9 cellular contexts compared by ENCODE assay signal in the genomic region with DNA sequence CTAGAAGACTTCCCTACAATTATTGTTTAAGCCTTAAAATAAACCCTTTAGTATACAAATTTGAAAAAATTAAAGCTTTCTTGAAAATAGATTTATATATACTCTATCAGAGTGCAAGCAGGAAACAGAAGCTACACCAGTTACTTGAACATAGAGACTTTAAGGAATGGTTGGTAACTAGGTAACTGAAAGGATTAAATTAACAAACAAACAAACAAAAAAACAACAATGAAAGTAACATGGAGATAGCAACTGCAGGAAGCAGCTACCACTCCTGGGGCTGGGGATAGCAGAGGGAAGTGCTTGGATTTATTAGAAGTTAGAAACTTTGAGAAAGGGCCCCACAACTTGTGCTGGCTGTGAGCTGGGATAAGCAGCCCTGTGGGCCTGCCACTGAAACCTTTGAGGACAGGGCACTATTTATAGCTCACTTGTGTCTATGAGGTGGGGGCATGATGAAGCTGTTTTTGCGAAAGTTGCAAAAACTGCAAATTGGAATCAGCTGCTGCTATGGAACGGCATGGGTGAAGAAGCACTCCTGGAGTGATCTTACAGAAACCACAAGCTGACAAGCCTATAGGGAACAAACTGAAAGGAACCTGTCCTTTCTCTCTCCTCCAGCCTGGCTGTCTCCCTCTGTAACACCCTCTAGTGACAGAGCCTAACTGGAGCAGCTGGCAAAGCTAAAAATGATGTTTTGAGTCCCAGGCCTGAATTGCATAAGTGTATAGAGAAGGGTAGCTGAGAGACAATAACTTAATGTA.
DNase-seq lines count a peak whose midpoint lies in the region; ATAC-seq and TF ChIP-seq lines count a peak whose summit lies in the region.
"Had no signal": no experiment of that assay in that cellular context is flagged by ENCODE, and none has a peak within 500 bp of the region (broad histone marks: within the 10 kb centered on the region; RNA-seq: fewer than 3 reads in every experiment).

No MANE protein-coding gene starts in this region.

- H3K4me3 ChIP-seq in HL-60 (replicated peaks; ENCODE audit: insufficient read depth, low read length) (no peak overlapping the region), foreskin fibroblast (ENCODE audit: low read depth in 1 of 2, low read length in 2 of 2) (no peak overlapping the region), psoas muscle (peak overlapping the region; percentile 46)

- H3K9me3 ChIP-seq in psoas muscle = no peaks in the 10 kb centered on the region

- peak; percentile 34 for TF ChIP-seq CTCF in HL-60 (IDR thresholded peaks at IDR 0.05; ENCODE audit: insufficient read depth, low read length)
- TF ChIP-seq CTCF in foreskin fibroblast (IDR thresholded peaks at IDR 0.05; ENCODE audit: low read depth, low read length) = peak; percentile 47
- peak; percentile 48 for TF ChIP-seq CTCF in psoas muscle (IDR thresholded peaks at IDR 0.05)

- DNase-seq in D341Med (ENCODE audit: low spot score) = peak; percentile 34
- DNase-seq in HL-60 (ENCODE audit: low read depth in 1 of 2, low spot score in 1 of 2) = peak; percentile 5 to 65
- DNase-seq in foreskin fibroblast = peak; percentile 36 to 41
- DNase-seq in psoas muscle = no peak
- no peak for DNase-seq in activated T-cell treated with anti-CD3 and anti-CD28 coated beads, Interleukin-2, amount 50 U/mL, for 48 hours
- DNase-seq in stimulated activated naive CD4-positive, alpha-beta T cell treated with Interleukin-2 at 50 U/mL for 16 hours (lab: John Stamatoyannopoulos, UW) = no peak
- DNase-seq: T-cell had no signal

- peaks cover 10% of the 10 kb centered on the region for H3K4me1 ChIP-seq in psoas muscle

- H3K27ac ChIP-seq in HL-60 (replicated peaks) (no peak overlapping the region), psoas muscle (peak overlapping the region; percentile 73)

- intact Hi-C loops in psoas muscle (cut with DNase I) = loop anchor here in 1 of 2 donors (5.0 kb wide), 1 partner anchor 54 kb away; no protein-coding TSS in a partner anchor

- peak; percentile 83 for ATAC-seq in GM19395 (IDR thresholded peaks at IDR 0.05; ENCODE audit: unreplicated experiment)
- ATAC-seq in SK-N-SH treated with all-trans-retinoic acid at 6 μM for 48 hours = peak; percentile 75; the same call in 2 of the 3 replicates
- ATAC-seq in psoas muscle = peak; percentile 87 to 99 (median 92)

- WGBS in psoas muscle, 3 donors = 2 to 17% (median 5%) methylated on average over 2 of the region's 2 CpGs

- H3K27me3 ChIP-seq in HL-60 (ENCODE audit: insufficient read depth, poor library complexity, severe bottlenecking) = no peaks in the 10 kb centered on the region
- no peaks in the 10 kb centered on the region for H3K27me3 ChIP-seq in psoas muscle (ENCODE audit: insufficient read depth in 3 of 3, low read length in 2 of 3)

- H3K36me3 ChIP-seq in psoas muscle (ENCODE audit: insufficient read depth in 1 of 2, low read depth in 1 of 2) = no peaks in the 10 kb centered on the region

TF ChIP-seq in SK-N-SH treated with all-trans-retinoic acid at 6 μM for 48 hours, 23 proteins besides CTCF, POLR2A, EP300 and RAD21:
- TF ChIP-seq ZFP3 (CRISPR knock-in tag; IDR thresholded peaks at IDR 0.05) = no peak

Comparison
In these comparisons a context has a peak if more than half of its experiments do, and no peak if none do; other contexts are left out.
1. DNase-seq: peak in D341Med (single experiment), HL-60 (2 of 2) and foreskin fibroblast (2 of 2); none in psoas muscle (0 of 2), activated T-cell treated with anti-CD3 and anti-CD28 coated beads, Interleukin-2, amount 50 U/mL, for 48 hours (0 of 2) and stimulated activated naive CD4-positive, alpha-beta T cell treated with Interleukin-2 at 50 U/mL for 16 hours (single experiment).
2. Peak in every context shown above with its lines, with median percentiles within 50 percentile points of each other: ATAC-seq and CTCF ChIP-seq.